8 cellular contexts compared by ENCODE assay signal in the genomic region with DNA sequence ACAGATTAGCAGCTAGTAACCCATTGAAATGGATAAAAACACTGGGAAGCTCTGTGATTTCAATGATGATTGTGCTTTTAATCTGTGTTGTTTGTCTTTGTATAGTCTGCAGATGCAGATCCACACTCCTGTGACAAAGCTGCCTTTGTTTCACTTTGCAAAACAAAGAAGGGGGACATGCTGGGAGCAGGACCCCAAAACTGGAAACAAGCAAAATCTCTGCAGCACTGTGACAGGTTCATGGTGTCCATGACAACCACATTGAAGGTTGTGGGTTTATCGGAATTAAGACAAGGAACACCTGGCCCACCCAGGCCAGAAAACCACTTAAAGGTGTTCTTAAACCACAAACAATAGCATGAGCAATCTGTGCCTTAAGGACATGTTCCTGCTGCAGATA.
A peak's percentile ranks its signal among the peaks of the same experiment; 100 is the strongest.
DNase-seq lines count a peak whose midpoint lies in the region; ATAC-seq and TF ChIP-seq lines count a peak whose summit lies in the region.
"Not testable (repeated sequence)": the region's sequence is repeated elsewhere in the genome, so short reads cannot be mapped to it uniquely, and the experiment has no call there.

No MANE protein-coding gene starts in this region.

- not testable (repeated sequence) for H3K27ac Mint-ChIP-seq in GM23338; MCF 10A (ENCODE audit: low read depth, unreplicated experiment); endodermal cell

- H4K20me1 ChIP-seq in BLaER1; GM23338 (replicated peaks; ENCODE audit: insufficient read depth): not testable (repeated sequence)

- not testable (repeated sequence) for H3K9ac ChIP-seq in BLaER1; endodermal cell (ENCODE audit: extremely low read depth, low read length, poor library complexity, severe bottlenecking); mesendoderm (ENCODE audit: low read length)

- H4K8ac ChIP-seq in mesendoderm (ENCODE audit: low read depth, low read length): not testable (repeated sequence)

- not testable (repeated sequence) for H3K79me2 ChIP-seq in GM23338 (replicated peaks; ENCODE audit: insufficient read depth); mesendoderm (ENCODE audit: control insufficient read depth, insufficient read depth, low read length)

- not testable (repeated sequence) for H2BK15ac ChIP-seq in mesendoderm (replicated peaks; ENCODE audit: low read depth)

- not testable (repeated sequence) for H3K23ac ChIP-seq in mesendoderm (ENCODE audit: low read length)

- DNase-seq in GM23338 (ENCODE audit: low spot score) (peak; percentile 2), LHCN-M2 (ENCODE audit: low read depth) (peak; percentile 19), amniotic epithelial cell (ENCODE audit: low read depth) (peak; percentile 13), MCF 10A (ENCODE audit: unreplicated experiment) (peak; percentile 2), Right ventricle myocardium inferior (ENCODE audit: missing footprints) (peak; percentile 42), mesendoderm (peak; percentile 21)
- not testable (repeated sequence) for DNase-seq in endodermal cell

- H3F3A ChIP-seq in GM23338 (replicated peaks; ENCODE audit: low read depth): not testable (repeated sequence)

- H3K9me3 Mint-ChIP-seq in GM23338: peaks cover 76% of the 10 kb centered on the region
- not testable (repeated sequence) for H3K9me3 Mint-ChIP-seq in MCF 10A (ENCODE audit: unreplicated experiment)
- peaks cover 88% of the 10 kb centered on the region for H3K9me3 Mint-ChIP-seq in endodermal cell

- not testable (repeated sequence) for H3K27ac ChIP-seq in BLaER1; GM23338 (ENCODE audit: low read depth); endodermal cell (ENCODE audit: low read depth, low read length); mesendoderm (ENCODE audit: low read depth, low read length)

- not testable (repeated sequence) for TF ChIP-seq CTCF in GM23338 (conservative IDR thresholded peaks at IDR 0.05; ENCODE audit: low read depth in 2 of 2); MCF 10A (IDR thresholded peaks at IDR 0.05; ENCODE audit: unreplicated experiment); endodermal cell (conservative IDR thresholded peaks at IDR 0.05)

- BruUV-seq in MCF 10A (replicated peaks; lab: Mats Ljungman, UMichigan): not testable (repeated sequence)

- not testable (repeated sequence) for H2AK5ac ChIP-seq in mesendoderm (ENCODE audit: low read length)

- H3K56ac ChIP-seq in mesendoderm (ENCODE audit: low read length): not testable (repeated sequence)

- not testable (repeated sequence) for H3K18ac ChIP-seq in mesendoderm (ENCODE audit: low read length)

- H3K4ac ChIP-seq in mesendoderm (ENCODE audit: low read depth, low read length): not testable (repeated sequence)

- 84% methylated on average over 1 of the region's 1 CpG; no CpG with 5 or more reads in 1 of the 2 experiments for WGBS in endodermal cell (ENCODE audit: insufficient coverage in 1 of 2, insufficient read length in 1 of 2), 2 experiments
- WGBS in mesendoderm (ENCODE audit: extremely low coverage, insufficient coverage, low lambda C conversion rate): no CpG with 5 or more reads among the region's 1 CpG

- H3K9me3 ChIP-seq in BLaER1 (peaks cover 77% of the 10 kb centered on the region), endodermal cell (ENCODE audit: control insufficient read depth, low read length) (peaks cover 52% of the 10 kb centered on the region)

- H3K4me1 ChIP-seq in BLaER1: peaks cover 33% of the 10 kb centered on the region
- H3K4me1 ChIP-seq in GM23338 (ENCODE audit: insufficient read depth); endodermal cell (ENCODE audit: control insufficient read depth, insufficient read depth, low read length); mesendoderm (ENCODE audit: control insufficient read depth, low read depth, low read length): not testable (repeated sequence)

- not testable (repeated sequence) for H3K27me3 ChIP-seq in BLaER1; GM23338 (ENCODE audit: insufficient read depth); endodermal cell (ENCODE audit: control insufficient read depth, insufficient read depth, low read length, poor library complexity, severe bottlenecking); mesendoderm (ENCODE audit: insufficient read depth, low read length, poor library complexity)

- CTCF ChIA-PET in MCF 10A (lab: Yijun Ruan, JAX): not testable (repeated sequence)

- POLR2A ChIA-PET in MCF 10A (lab: Yijun Ruan, JAX): not testable (repeated sequence)

- H3K36me3 Mint-ChIP-seq in GM23338 (ENCODE audit: low read depth): peaks cover 20% of the 10 kb centered on the region
- not testable (repeated sequence) for H3K36me3 Mint-ChIP-seq in MCF 10A (ENCODE audit: insufficient read depth, unreplicated experiment); endodermal cell (ENCODE audit: low read depth)

- intact Hi-C loops in MCF 10A (cut with micrococcal nuclease); Right ventricle myocardium inferior (cut with DNase I): not testable (repeated sequence)

- not testable (repeated sequence) for H3K4me3 Mint-ChIP-seq in GM23338; MCF 10A (ENCODE audit: unreplicated experiment); endodermal cell

- peak overlapping the region; percentile 38; the same call in 1 of the 2 replicates for H3K4me3 ChIP-seq in BLaER1
- H3K4me3 ChIP-seq in GM23338; mesendoderm (ENCODE audit: low read length): not testable (repeated sequence)
- H3K4me3 ChIP-seq in endodermal cell (ENCODE audit: low read length): peak overlapping the region; percentile 12

- not testable (repeated sequence) for ATAC-seq in GM23338, Right ventricle myocardium inferior

- H2BK120ac ChIP-seq in mesendoderm (ENCODE audit: low read depth, low read length): not testable (repeated sequence)

- not testable (repeated sequence) for H2AFZ ChIP-seq in GM23338

- H3K9me2 ChIP-seq in GM23338 (ENCODE audit: insufficient read depth): not testable (repeated sequence)

- H3K27me3 Mint-ChIP-seq in GM23338 (ENCODE audit: insufficient read depth, low read depth, poor library complexity); MCF 10A (ENCODE audit: insufficient read depth, unreplicated experiment); endodermal cell (ENCODE audit: insufficient read depth): not testable (repeated sequence)

- not testable (repeated sequence) for H4K5ac ChIP-seq in mesendoderm (ENCODE audit: low read length)

- not testable (repeated sequence) for H3K4me2 ChIP-seq in BLaER1; GM23338; mesendoderm (ENCODE audit: low read length)

- H3K4me1 Mint-ChIP-seq in GM23338; MCF 10A (ENCODE audit: insufficient read depth, unreplicated experiment); endodermal cell: not testable (repeated sequence)

- peaks cover 12% of the 10 kb centered on the region; the same call in 1 of the 2 replicates for H3K36me3 ChIP-seq in BLaER1
- not testable (repeated sequence) for H3K36me3 ChIP-seq in GM23338 (ENCODE audit: insufficient read depth); endodermal cell (ENCODE audit: control insufficient read depth, insufficient read depth, low read length); mesendoderm (ENCODE audit: control insufficient read depth, insufficient read depth, low read length)

- H2BK5ac ChIP-seq in mesendoderm (ENCODE audit: low read length): not testable (repeated sequence)

- not testable (repeated sequence) for H3K79me1 ChIP-seq in mesendoderm (ENCODE audit: low read length)
